ENCODE assay signal across 23 cellular contexts in the genomic region with DNA sequence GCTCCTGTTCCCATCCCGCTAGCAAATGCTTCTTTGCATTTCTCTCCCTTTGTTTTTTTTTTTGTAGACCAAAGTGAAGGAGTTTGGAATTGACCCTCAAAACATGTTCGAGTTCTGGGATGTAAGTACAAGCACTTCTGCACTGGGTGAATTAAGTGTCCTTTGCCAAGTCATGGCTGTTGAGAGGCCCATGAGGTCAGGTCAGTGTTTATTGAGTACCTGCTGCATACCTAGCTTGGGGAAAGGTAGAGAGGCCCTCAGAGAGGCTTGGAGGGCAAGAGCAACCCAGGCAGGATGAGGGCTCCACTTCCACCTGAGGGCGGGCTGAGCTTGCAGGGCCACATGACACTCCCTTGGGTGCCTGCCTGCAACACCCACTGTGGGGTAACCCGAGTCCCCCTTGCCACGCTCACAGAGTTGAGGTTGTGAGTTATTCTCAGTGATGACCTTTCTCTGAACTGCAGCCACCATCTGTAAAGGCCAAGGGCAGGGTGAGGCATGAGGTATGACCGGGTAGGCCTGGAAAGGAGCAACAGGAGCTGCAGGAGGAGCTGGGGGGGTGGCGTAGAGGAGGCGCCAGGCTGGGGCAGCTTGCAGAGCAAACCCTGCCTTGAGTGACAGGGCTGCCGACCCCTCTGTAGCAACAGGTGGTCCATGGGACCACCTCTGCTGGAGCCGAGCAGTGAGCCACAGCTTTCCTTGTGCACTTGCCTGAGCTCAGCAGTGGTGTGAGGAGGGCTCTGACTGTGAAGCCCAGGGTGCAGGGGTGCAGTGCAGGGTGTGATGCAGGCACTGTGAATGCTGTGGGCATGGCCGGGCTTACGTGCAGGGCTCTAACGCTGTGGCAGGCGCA.
"Had no signal": no experiment of that assay in that cellular context is flagged by ENCODE, and none has a peak within 500 bp of the region (broad histone marks: within the 10 kb centered on the region; RNA-seq: fewer than 3 reads in every experiment).

No MANE protein-coding gene starts in this region.

- FAIRE-seq: colon, kidney, pancreas had no signal

- DNase-seq: dorsolateral prefrontal cortex; effector CD4-positive, alpha-beta T cell; foreskin fibroblast; heart left ventricle; kidney; naive B cell; occipital lobe; pancreas; stimulated activated CD4-positive, alpha-beta T cell treated with anti-CD3 and anti-CD28 coated beads, Interleukin-2, amount 100 ng/mL, for 24 hours; stimulated activated CD4-positive, alpha-beta T cell treated with anti-CD3 and anti-CD28 coated beads, Interleukin-4, amount 100 ng/mL, for 4 hours; trophoblast cell had no signal

- H3K79me2 ChIP-seq: hepatocyte had no signal

- H3K4me2 ChIP-seq: hepatocyte had no signal

- H3K9me3 Mint-ChIP-seq: naive B cell; natural killer cell treated with Interleukin-12 subunit alpha and Interleukin-12 subunit beta and Interleukin-15 and Interleukin-18, amount 100 ng/mL, for 72 hours; stimulated activated memory B cell treated with anti-CD40 and anti-IgM and Interleukin-4, amounts not matched to agents 10 μg/mL and 1 μg/mL and 100 μg/mL, for 72 hours; stimulated activated naive CD8-positive, alpha-beta T cell treated with anti-CD3 and anti-CD28 coated beads, Interleukin-15, Interleukin-2, amounts not matched to agents 100 ng/mL and 50 ng/mL, for 24 hours had no signal

- ATAC-seq: esophagus mucosa; gastroesophageal sphincter; left lobe of liver; natural killer cell treated with Interleukin-12 subunit alpha and Interleukin-12 subunit beta and Interleukin-15 and Interleukin-18, amount 100 ng/mL, for 72 hours; pancreas; sciatic nerve; stimulated activated memory B cell treated with anti-CD40 and anti-IgM and Interleukin-4, amounts not matched to agents 10 μg/mL and 1 μg/mL and 100 μg/mL, for 72 hours had no signal

- H3K27ac ChIP-seq: epithelial cell of prostate, gastroesophageal sphincter, heart left ventricle, hepatocyte, pancreas, suprapubic skin, vagina had no signal

- H3K27ac Mint-ChIP-seq: natural killer cell treated with Interleukin-12 subunit alpha and Interleukin-12 subunit beta and Interleukin-15 and Interleukin-18, amount 100 ng/mL, for 72 hours; stimulated activated naive CD8-positive, alpha-beta T cell treated with anti-CD3 and anti-CD28 coated beads, Interleukin-15, Interleukin-2, amounts not matched to agents 100 ng/mL and 50 ng/mL, for 24 hours had no signal

- H3K4me3 ChIP-seq: dorsolateral prefrontal cortex, gastroesophageal sphincter, heart left ventricle, hepatocyte, pancreas, suprapubic skin, vagina had no signal

- H3K4me3 Mint-ChIP-seq: naive B cell; natural killer cell treated with Interleukin-12 subunit alpha and Interleukin-12 subunit beta and Interleukin-15 and Interleukin-18, amount 100 ng/mL, for 72 hours; stimulated activated memory B cell treated with anti-CD40 and anti-IgM and Interleukin-4, amounts not matched to agents 10 μg/mL and 1 μg/mL and 100 μg/mL, for 72 hours; stimulated activated naive CD8-positive, alpha-beta T cell treated with anti-CD3 and anti-CD28 coated beads, Interleukin-15, Interleukin-2, amounts not matched to agents 100 ng/mL and 50 ng/mL, for 24 hours had no signal

- H3K27me3 Mint-ChIP-seq: naive B cell; natural killer cell treated with Interleukin-12 subunit alpha and Interleukin-12 subunit beta and Interleukin-15 and Interleukin-18, amount 100 ng/mL, for 72 hours; stimulated activated memory B cell treated with anti-CD40 and anti-IgM and Interleukin-4, amounts not matched to agents 10 μg/mL and 1 μg/mL and 100 μg/mL, for 72 hours; stimulated activated naive CD8-positive, alpha-beta T cell treated with anti-CD3 and anti-CD28 coated beads, Interleukin-15, Interleukin-2, amounts not matched to agents 100 ng/mL and 50 ng/mL, for 24 hours had no signal

- H3K27me3 ChIP-seq: dorsolateral prefrontal cortex, gastroesophageal sphincter, heart left ventricle, hepatocyte, pancreas, suprapubic skin, vagina had no signal

- H3K4me1 ChIP-seq: gastroesophageal sphincter, heart left ventricle, pancreas, suprapubic skin, vagina had no signal

- H2AFZ ChIP-seq: hepatocyte had no signal

- H3K9me3 ChIP-seq: gastroesophageal sphincter, heart left ventricle, pancreas, suprapubic skin, vagina had no signal
